ENCODE assay signal across 8 cellular contexts in genomic region chr1:214481983-214482634, GRCh38.
DNase-seq lines count a peak whose midpoint lies in the region; ATAC-seq, FAIRE-seq and TF ChIP-seq lines count a peak whose summit lies in the region.
"Not testable (repeated sequence)": the region's sequence is repeated elsewhere in the genome, so short reads cannot be mapped to it uniquely, and the experiment has no call there.

No MANE protein-coding gene starts in this region.

- POLR2A ChIA-PET in A549 (lab: Yijun Ruan, JAX) = interaction anchor here (1.3 kb wide), 1 partner anchor 69 kb away, joined by 4 read pairs; the partner anchor contains the start of gene PTPN14

- H3K4me1 ChIP-seq in A549 (peaks cover 32% of the 10 kb centered on the region), RWPE2 (ENCODE audit: insufficient read depth, poor library complexity, severe bottlenecking) (peaks cover 34% of the 10 kb centered on the region), mammary epithelial cell (ENCODE audit: insufficient read depth, low read length) (peaks cover 25% of the 10 kb centered on the region), foreskin keratinocyte (peaks cover 32% of the 10 kb centered on the region)
- H3K4me1 ChIP-seq in small intestine (ENCODE audit: control insufficient read depth in 2 of 2, insufficient read depth in 1 of 2, low read depth in 1 of 2, low read length in 1 of 2) = not testable (repeated sequence)

- not testable (repeated sequence) for H2AFZ ChIP-seq in mammary epithelial cell (ENCODE audit: low read depth, low read length)

- not testable (repeated sequence) for TF ChIP-seq CTCF in A549 (IDR thresholded peaks at IDR 0.05); HFFc6 (IDR thresholded peaks at IDR 0.05); RWPE2 (IDR thresholded peaks at IDR 0.05; ENCODE audit: poor library complexity, severe bottlenecking); mammary epithelial cell (conservative IDR thresholded peaks at IDR 0.05 in 1 of 2, IDR thresholded peaks at IDR 0.05 in 1 of 2; ENCODE audit: extremely low read depth in 1 of 2, insufficient read depth in 1 of 2, low read depth in 1 of 2, low read length in 2 of 2); mesothelial cell of epicardium (IDR thresholded peaks at IDR 0.05; ENCODE audit: unreplicated experiment)
- peak; percentile 17 for TF ChIP-seq CTCF in foreskin keratinocyte (conservative IDR thresholded peaks at IDR 0.05)

- H3K4me3 ChIP-seq in A549; RWPE2 (ENCODE audit: severe bottlenecking); mammary epithelial cell (replicated peaks in 1 of 3; ENCODE audit: insufficient read depth in 1 of 3, low read depth in 2 of 3, low read length in 3 of 3); small intestine (ENCODE audit: low read depth in 1 of 2, low read length in 2 of 2): not testable (repeated sequence)

- H3K27ac ChIP-seq in A549; foreskin keratinocyte; small intestine (ENCODE audit: low read depth in 1 of 2, low read length in 1 of 2): not testable (repeated sequence)
- peak overlapping the region; percentile 36 for H3K27ac ChIP-seq in RWPE2 (ENCODE audit: poor library complexity, severe bottlenecking)
- peak overlapping the region; percentile 17 for H3K27ac ChIP-seq in mammary epithelial cell (ENCODE audit: insufficient read depth, low read depth, low read length)

- not testable (repeated sequence) for H3K27me3 Mint-ChIP-seq in HFFc6 (ENCODE audit: insufficient read depth); mesothelial cell of epicardium (ENCODE audit: low read depth)

- H3K36me3 Mint-ChIP-seq in HFFc6 (ENCODE audit: low read depth) = peaks cover 25% of the 10 kb centered on the region
- peaks cover 11% of the 10 kb centered on the region for H3K36me3 Mint-ChIP-seq in mesothelial cell of epicardium

- TF ChIP-seq EP300 in A549 (IDR thresholded peaks at IDR 0.05) = not testable (repeated sequence)

- CTCF ChIA-PET in A549 (lab: Yijun Ruan, JAX) = interaction anchor here (0.6 to 0.9 kb wide), 3 partner anchors 35 to 1292 kb away, joined by 3 to 4 read pairs (median 3); no protein-coding TSS in a partner anchor
- CTCF ChIA-PET in mammary epithelial cell (lab: Charles Lee; ENCODE audit: low non-redundant PET) = not testable (repeated sequence)

- 14% methylated on average over 2 of the region's 2 CpGs for WGBS in A549 (ENCODE audit: missing lambda C conversion rate)
- WGBS in mammary epithelial cell (ENCODE audit: low coverage, missing lambda C conversion rate) = 19% methylated on average over 2 of the region's 2 CpGs
- WGBS in small intestine, 3 donors = 4 to 33% (median 8%) methylated on average over 2 of the region's 2 CpGs

- peaks cover 67% of the 10 kb centered on the region for H3K4me1 Mint-ChIP-seq in HFFc6 (ENCODE audit: low read depth)
- H3K4me1 Mint-ChIP-seq in mesothelial cell of epicardium = peaks cover 30% of the 10 kb centered on the region

- dilution Hi-C loops in mammary epithelial cell (cut with HindIII; ENCODE audit: low sequenced_read_pairs) = not testable (repeated sequence)

- H3K9me3 Mint-ChIP-seq in HFFc6, mesothelial cell of epicardium: not testable (repeated sequence)

- not testable (repeated sequence) for H3K9ac ChIP-seq in mammary epithelial cell (ENCODE audit: insufficient read depth, low read length)

- H3K27me3 ChIP-seq in RWPE2 (ENCODE audit: insufficient read depth, poor library complexity, severe bottlenecking); mammary epithelial cell (ENCODE audit: insufficient read depth, low read length); foreskin keratinocyte; small intestine (ENCODE audit: control insufficient read depth in 2 of 2, insufficient read depth in 2 of 2, low read length in 2 of 2): not testable (repeated sequence)

- not testable (repeated sequence) for DNase-seq in A549 (ENCODE audit: low read depth in 1 of 2, low spot score in 1 of 2); HFFc6; RWPE2 (ENCODE audit: low spot score); mammary epithelial cell; foreskin keratinocyte; mesothelial cell of epicardium (ENCODE audit: low spot score in 2 of 2, unreplicated experiment in 2 of 2)
- DNase-seq in LoVo (ENCODE audit: low spot score) = peak; percentile 34
- peak; percentile 32 for DNase-seq in small intestine

- ATAC-seq in A549 = peak in 1 of 2 experiments; percentile 36; a peak in 3 of 6 replicates
- peak; percentile 24; the same call in 1 of the 3 replicates for ATAC-seq in RWPE2 (ENCODE audit: low read depth)
- ATAC-seq in foreskin keratinocyte = not testable (repeated sequence)

- peak overlapping the region; percentile 49 for H3K4me2 ChIP-seq in A549
- H3K4me2 ChIP-seq in mammary epithelial cell (ENCODE audit: insufficient read depth, low read depth, low read length) = not testable (repeated sequence)

- not testable (repeated sequence) for H3K9me3 ChIP-seq in A549; RWPE2 (ENCODE audit: severe bottlenecking); mammary epithelial cell (replicated peaks; ENCODE audit: insufficient read depth, low read length); small intestine (ENCODE audit: control insufficient read depth, low read depth)

- in situ Hi-C loops in mammary epithelial cell (cut with MboI; ENCODE audit: low sequenced_read_pairs in 2 of 2) = not testable (repeated sequence)

- intact Hi-C loops in mammary epithelial cell (cut with micrococcal nuclease) = not testable (repeated sequence)

- not testable (repeated sequence) for H4K20me1 ChIP-seq in mammary epithelial cell (ENCODE audit: insufficient read depth, low read length)

- TF ChIP-seq RAD21 in A549 (conservative IDR thresholded peaks at IDR 0.05 in 1 of 2, IDR thresholded peaks at IDR 0.05 in 1 of 2) = 0 out of 5 replicates have a peak, but pooled peaks of 1 of the 2 experiments have one; percentile 17

- BruUV-seq in mammary epithelial cell (replicated peaks; lab: Mats Ljungman, UMichigan) = not testable (repeated sequence)

- H3K27ac Mint-ChIP-seq in HFFc6 (0 out of 2 replicates have a peak overlapping the region, but pooled peaks have one; percentile 5), mesothelial cell of epicardium (peak overlapping the region; percentile 32)

- not testable (repeated sequence) for H3K36me3 ChIP-seq in RWPE2 (ENCODE audit: low read depth); small intestine (ENCODE audit: control insufficient read depth in 2 of 2, insufficient read depth in 2 of 2, low read length in 2 of 2)
- peaks cover 11% of the 10 kb centered on the region for H3K36me3 ChIP-seq in mammary epithelial cell (ENCODE audit: insufficient read depth, low read length)

- peak; percentile 93 for FAIRE-seq in A549 (lab: Jason Lieb, UNC)
- peak; percentile 99 for FAIRE-seq in small intestine (lab: Jason Lieb, UNC)

- not testable (repeated sequence) for H3K4me3 Mint-ChIP-seq in HFFc6, mesothelial cell of epicardium

- not testable (repeated sequence) for TF ChIP-seq POLR2A in A549 (IDR thresholded peaks at IDR 0.05; ENCODE audit: low read length)

- peaks cover 86% of the 10 kb centered on the region for H3K79me2 ChIP-seq in mammary epithelial cell (ENCODE audit: insufficient read depth, low read length)

TF ChIP-seq in A549, 52 proteins besides CTCF, POLR2A, EP300 and RAD21:
- peak; percentile 20; the same call in 1 of the 2 replicates for TF ChIP-seq JUNB (IDR thresholded peaks at IDR 0.05)
